Comparison of ENCODE assay signal across 9 cellular contexts in genomic region chr16:4882633-4883285, GRCh38. TPM values are rescaled to one million over a fixed set of nuclear protein-coding genes. Genes with fewer than 3 reads are reported as not detected.
DNase-seq lines count a peak whose midpoint lies in the region; ATAC-seq and TF ChIP-seq lines count a peak whose summit lies in the region.
"Had no signal": no experiment of that assay in that cellular context is flagged by ENCODE, and none has a peak within 500 bp of the region (broad histone marks: within the 10 kb centered on the region; RNA-seq: fewer than 3 reads in every experiment).

No MANE protein-coding gene starts in this region.

- H3K9me3 Mint-ChIP-seq in chondrocyte (ENCODE audit: low read depth) (no peaks in the 10 kb centered on the region), nephron (no peaks in the 10 kb centered on the region)
- H3K9me3 Mint-ChIP-seq in activated naive CD4-positive, alpha-beta T cell treated with anti-CD3 and anti-CD28 coated beads, Interleukin-2, amount 50 U/mL, for 72 hours, result no peaks in the 10 kb centered on the region

- TF ChIP-seq CTCF in chondrocyte (IDR thresholded peaks at IDR 0.05) (no peak), nephron (IDR thresholded peaks at IDR 0.05; ENCODE audit: unreplicated experiment in 3 of 3) (no peak), smooth muscle cell (IDR thresholded peaks at IDR 0.05; ENCODE audit: borderline replicate concordance, insufficient read depth, poor library complexity, severe bottlenecking) (no peak)

- no peaks in the 10 kb centered on the region for H3K36me3 ChIP-seq in smooth muscle cell (ENCODE audit: low read depth)

- no peak overlapping the region for H3K4me2 ChIP-seq in smooth muscle cell

- no peak overlapping the region for H3K27ac ChIP-seq in smooth muscle cell (ENCODE audit: low read depth)

- 84% methylated on average over 11 of the region's 11 CpGs for WGBS in smooth muscle cell (ENCODE audit: low lambda C conversion rate)

- H3K4me3 Mint-ChIP-seq in chondrocyte (ENCODE audit: unreplicated experiment), result no peak overlapping the region
- no peak overlapping the region for H3K4me3 Mint-ChIP-seq in nephron

- no peaks in the 10 kb centered on the region for H3K79me2 ChIP-seq in smooth muscle cell (ENCODE audit: low read depth)

- no peaks in the 10 kb centered on the region for H3K27me3 ChIP-seq in smooth muscle cell (ENCODE audit: low read depth)

- H3K4me3 ChIP-seq in smooth muscle cell, result no peak overlapping the region

- H3K27ac Mint-ChIP-seq in chondrocyte (ENCODE audit: unreplicated experiment), result peak overlapping the region; percentile 65
- H3K27ac Mint-ChIP-seq in nephron, result peak overlapping the region; percentile 80 to 87 (median 86)
- no peak overlapping the region for H3K27ac Mint-ChIP-seq in activated naive CD4-positive, alpha-beta T cell treated with anti-CD3 and anti-CD28 coated beads, Interleukin-2, amount 50 U/mL, for 72 hours

- no peak overlapping the region for H3K9ac ChIP-seq in smooth muscle cell (ENCODE audit: low read depth)

- peaks cover 45% of the 10 kb centered on the region for H3K36me3 Mint-ChIP-seq in chondrocyte (ENCODE audit: low read depth)
- peaks cover 82% of the 10 kb centered on the region for H3K36me3 Mint-ChIP-seq in nephron (ENCODE audit: low read depth)
- H3K36me3 Mint-ChIP-seq in activated naive CD4-positive, alpha-beta T cell treated with anti-CD3 and anti-CD28 coated beads, Interleukin-2, amount 50 U/mL, for 72 hours, result peaks cover 4 to 10% of the 10 kb centered on the region in 2 donors

- ATAC-seq in activated naive CD4-positive, alpha-beta T cell treated with anti-CD3 and anti-CD28 coated beads, Interleukin-2, amount 50 U/mL, for 72 hours, result no peak
- no peak for ATAC-seq in HG03520 (IDR thresholded peaks at IDR 0.05; ENCODE audit: unreplicated experiment)
- no peak for ATAC-seq in GM21723 (IDR thresholded peaks at IDR 0.05; ENCODE audit: unreplicated experiment)

- no peaks in the 10 kb centered on the region for H3K4me1 ChIP-seq in smooth muscle cell (ENCODE audit: low read depth)

- DNase-seq in DMS79 (lab: John Stamatoyannopoulos, UW) (peak; percentile 94), NCI-H2196 (lab: John Stamatoyannopoulos, UW; ENCODE audit: unreplicated experiment) (peak; percentile 98), chondrocyte (ENCODE audit: low spot score) (no peak), smooth muscle cell (lab: John Stamatoyannopoulos, UW; ENCODE audit: unreplicated experiment) (no peak)
- DNase-seq in activated naive CD4-positive, alpha-beta T cell treated with anti-CD3 and anti-CD28 coated beads, Interleukin-2, amount 50 U/mL, for 72 hours (ENCODE audit: low spot score in 2 of 2), result no peak
- DNase-seq: midbrain had no signal

- H3K9me3 ChIP-seq in smooth muscle cell (replicated peaks; ENCODE audit: low read depth), result no peaks in the 10 kb centered on the region

- H4K20me1 ChIP-seq in smooth muscle cell (ENCODE audit: low read depth), result peaks cover 19% of the 10 kb centered on the region

- no peak overlapping the region for H2AFZ ChIP-seq in smooth muscle cell (ENCODE audit: low read depth)

- H3F3A ChIP-seq in smooth muscle cell (ENCODE audit: low read depth), result no peaks in the 10 kb centered on the region

- H3K27me3 Mint-ChIP-seq in chondrocyte (ENCODE audit: low read depth) (no peaks in the 10 kb centered on the region), nephron (ENCODE audit: low read depth) (peaks cover under 1% of the 10 kb centered on the region)

- peaks cover 26% of the 10 kb centered on the region for H3K4me1 Mint-ChIP-seq in chondrocyte (ENCODE audit: low read depth)
- peaks cover 21% of the 10 kb centered on the region for H3K4me1 Mint-ChIP-seq in nephron

RNA-seq across cellular contexts. Expression of gene UBN1, which starts 35.5 kb away (rescaled TPM):
- total RNA-seq in chondrocyte (38.3 to 43.3 TPM (median 40.1 TPM) in 3 replicates), smooth muscle cell (18.8 and 29.7 TPM in 2 replicates)
- total RNA-seq in activated naive CD4-positive, alpha-beta T cell treated with anti-CD3 and anti-CD28 coated beads, Interleukin-2, amount 50 U/mL, for 72 hours, result 10 to 100 TPM; 23.7 to 42.0 TPM
- polyA plus RNA-seq in smooth muscle cell, result 16.2 and 23.4 TPM in 2 replicates

RNA-seq across cellular contexts. Expression of gene GLYR1, which starts 35.7 kb away (rescaled TPM):
- total RNA-seq in chondrocyte (56.8 to 78.7 TPM (median 58.9 TPM) in 3 replicates), smooth muscle cell (26.4 and 27.8 TPM in 2 replicates)
- total RNA-seq in activated naive CD4-positive, alpha-beta T cell treated with anti-CD3 and anti-CD28 coated beads, Interleukin-2, amount 50 U/mL, for 72 hours, result 10 to 100 TPM; 70.3 to 80.9 TPM
- 28.9 and 35.1 TPM in 2 replicates for polyA plus RNA-seq in smooth muscle cell

RNA-seq across cellular contexts. Expression of gene PPL, which starts 54.2 kb away (rescaled TPM):
- total RNA-seq in chondrocyte (0.22 to 1.2 TPM (median 0.97 TPM) in 3 replicates), smooth muscle cell (4.8 and 7.7 TPM in 2 replicates)
- not detected for total RNA-seq in activated naive CD4-positive, alpha-beta T cell treated with anti-CD3 and anti-CD28 coated beads, Interleukin-2, amount 50 U/mL, for 72 hours
- 3.0 and 10.7 TPM in 2 replicates for polyA plus RNA-seq in smooth muscle cell

Comparison
In these comparisons a context has a peak if more than half of its experiments do, and no peak if none do; other contexts are left out.
1. DNase-seq: peak in DMS79 (single experiment) and NCI-H2196 (single experiment); none in chondrocyte (single experiment), activated naive CD4-positive, alpha-beta T cell treated with anti-CD3 and anti-CD28 coated beads, Interleukin-2, amount 50 U/mL, for 72 hours (0 of 2) and smooth muscle cell (single experiment).
2. H3K27ac Mint-ChIP-seq: peak in chondrocyte (single experiment) and nephron (3 of 3); none in activated naive CD4-positive, alpha-beta T cell treated with anti-CD3 and anti-CD28 coated beads, Interleukin-2, amount 50 U/mL, for 72 hours (0 of 2).